In the genomic region with DNA sequence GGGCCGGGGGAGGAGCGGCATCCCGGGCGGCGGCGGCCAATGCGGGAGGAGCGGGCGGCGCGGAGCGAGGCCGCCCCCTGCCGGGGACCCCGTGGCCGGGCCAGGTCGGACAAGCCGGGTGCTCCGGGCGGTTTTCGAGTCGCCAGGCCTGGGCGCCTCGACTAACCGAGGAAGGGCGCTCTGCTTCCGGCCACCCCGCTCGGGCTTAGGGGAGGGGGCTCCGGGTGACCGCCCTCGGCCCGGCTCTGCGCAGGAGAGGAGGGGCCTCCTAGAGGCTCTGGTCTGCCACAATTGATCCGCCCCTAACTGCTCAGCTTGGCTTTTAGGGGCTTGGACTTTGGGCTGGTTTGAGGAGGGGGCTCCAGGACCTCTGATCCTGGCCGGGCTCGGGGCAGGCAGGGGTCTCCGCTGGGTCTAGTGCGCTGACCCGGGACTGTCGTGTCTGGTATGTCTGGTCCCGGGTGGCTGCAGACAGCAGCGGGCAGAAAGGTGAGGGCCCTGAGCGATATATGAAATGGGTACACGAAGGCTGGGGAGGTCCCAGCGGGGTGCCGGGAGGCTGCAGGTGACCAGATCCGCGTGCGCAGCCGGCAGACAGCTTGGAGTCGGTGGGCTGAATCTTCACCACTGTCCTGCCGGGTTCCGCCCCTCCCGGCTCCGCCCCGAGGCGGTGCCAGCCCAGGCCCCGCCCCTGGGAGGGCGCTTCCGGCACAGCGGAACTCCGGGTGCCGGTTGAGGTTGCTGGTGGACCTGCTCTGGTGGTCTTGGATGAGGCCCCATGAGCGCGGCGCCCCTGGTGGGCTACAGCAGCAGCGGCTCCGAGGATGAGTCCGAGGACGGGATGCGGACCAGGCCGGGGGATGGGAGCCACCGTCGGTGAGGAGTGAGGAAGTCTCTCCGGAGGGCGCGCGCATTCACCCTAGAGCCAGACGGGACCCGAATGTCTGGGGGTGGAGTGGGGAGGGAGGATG, we compare ENCODE assay signal across 8 cellular contexts. TPM values are rescaled to one million over a fixed set of nuclear protein-coding genes. Genes with fewer than 3 reads are reported as not detected.
A peak's percentile ranks its signal among the peaks of the same experiment; 100 is the strongest.
DNase-seq lines count a peak whose midpoint lies in the region; ATAC-seq and TF ChIP-seq lines count a peak whose summit lies in the region.

A gene with protein sequence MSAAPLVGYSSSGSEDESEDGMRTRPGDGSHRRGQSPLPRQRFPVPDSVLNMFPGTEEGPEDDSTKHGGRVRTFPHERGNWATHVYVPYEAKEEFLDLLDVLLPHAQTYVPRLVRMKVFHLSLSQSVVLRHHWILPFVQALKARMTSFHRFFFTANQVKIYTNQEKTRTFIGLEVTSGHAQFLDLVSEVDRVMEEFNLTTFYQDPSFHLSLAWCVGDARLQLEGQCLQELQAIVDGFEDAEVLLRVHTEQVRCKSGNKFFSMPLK (plus strand): TSS at position 702 of the 971 bp plus-strand sequence. CDS start 77 bp downstream, at position 779.

- TF ChIP-seq CTCF in mucosa of descending colon (IDR thresholded peaks at IDR 0.05) = peak; percentile 75

- DNase-seq in CMK (ENCODE audit: low read depth) (peak; percentile 88), NOMO-1 treated with dmso at 0.1 percent for 144 hours (lab: John Stamatoyannopoulos, UW; ENCODE audit: unreplicated experiment) (peak; percentile 70), epidermal melanocyte (ENCODE audit: insufficient read length, low spot score) (peak; percentile 96), mucosa of descending colon (peak; percentile 88 to 92 (median 91))
- peak; percentile 93 for DNase-seq in activated CD8-positive, alpha-beta memory T cell treated with anti-CD3 and anti-CD28 coated beads, Interleukin-2, amount 50 U/mL, for 48 hours
- DNase-seq in stimulated activated CD8-positive, alpha-beta memory T cell treated with anti-CD3 and anti-CD28 coated beads, Interleukin-4, amount 100 ng/mL, for 4 hours (ENCODE audit: low read depth in 2 of 2, low spot score in 1 of 2) = peak; percentile 53 to 67

- peak within 1 kb of the TSS; percentile 46 for H3K4me3 ChIP-seq in mucosa of descending colon

- peak; percentile 76 for ATAC-seq in GM19372 (IDR thresholded peaks at IDR 0.05; ENCODE audit: low read depth, unreplicated experiment)
- peak; percentile 70 for ATAC-seq in HG03521 (IDR thresholded peaks at IDR 0.05; ENCODE audit: unreplicated experiment)
- peak; percentile 93 for ATAC-seq in mucosa of descending colon

- intact Hi-C loops in mucosa of descending colon (cut with DNase I, micrococcal nuclease) = loop anchor here (5.0 to 10.0 kb wide), 2 partner anchors 99 to 106 kb away; no protein-coding TSS in a partner anchor

- no peaks in the 10 kb centered on the region for H3K9me3 ChIP-seq in mucosa of descending colon

- H3K4me1 ChIP-seq in mucosa of descending colon (ENCODE audit: low read depth) = peaks cover 11% of the 10 kb centered on the region

- no peaks in the 10 kb centered on the region for H3K36me3 ChIP-seq in mucosa of descending colon (ENCODE audit: low read depth)

RNA-seq across cellular contexts. Expression of the gene that starts here (rescaled TPM):
- 10 to 100 TPM; 45.1 to 50.2 (median 47.4) TPM for total RNA-seq in mucosa of descending colon

Comparison
In these comparisons a context has a peak if more than half of its experiments do, and no peak if none do; other contexts are left out.
1. Peak in every context shown above with its lines: DNase-seq, ATAC-seq and H3K4me3 ChIP-seq.